Comparison of ENCODE assay signal across 9 cellular contexts in the genomic region with DNA sequence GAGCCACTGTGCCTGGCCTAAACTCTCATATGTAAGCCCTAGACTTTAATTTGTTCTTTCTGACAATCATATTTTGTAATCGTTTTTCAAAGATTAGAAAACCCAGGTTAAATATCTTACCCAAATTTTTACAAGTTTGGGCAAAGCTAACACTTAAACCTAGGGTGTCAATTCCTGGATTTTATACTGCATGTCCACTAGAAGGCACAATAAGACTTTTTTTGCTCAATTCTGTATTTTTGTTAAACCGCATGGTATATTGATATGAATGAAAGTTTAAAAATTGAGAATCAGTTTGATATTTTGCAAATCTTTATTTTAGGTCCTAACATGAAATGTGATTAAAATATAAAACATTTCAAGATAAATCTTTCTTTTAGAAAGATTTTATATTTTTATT. TPM values are rescaled to one million over a fixed set of nuclear protein-coding genes. Genes with fewer than 3 reads are reported as not detected.
DNase-seq lines count a peak whose midpoint lies in the region; ATAC-seq and TF ChIP-seq lines count a peak whose summit lies in the region.
"Had no signal": no experiment of that assay in that cellular context is flagged by ENCODE, and none has a peak within 500 bp of the region (broad histone marks: within the 10 kb centered on the region; RNA-seq: fewer than 3 reads in every experiment).

No MANE protein-coding gene starts in this region.

- TF ChIP-seq CTCF in HL-60 (IDR thresholded peaks at IDR 0.05; ENCODE audit: insufficient read depth, low read length), result peak; percentile 34
- TF ChIP-seq CTCF in fibroblast of the aortic adventitia (IDR thresholded peaks at IDR 0.05; ENCODE audit: insufficient read depth, low read length), result peak; percentile 31

- DNase-seq in ACHN (peak; percentile 51), HL-60 (ENCODE audit: low read depth in 1 of 2, low spot score in 1 of 2) (no peak), RPMI8226 (peak; percentile 36), fibroblast of the aortic adventitia (ENCODE audit: low read depth) (peak; percentile 18), OCI-M2 (lab: John Stamatoyannopoulos, UW; ENCODE audit: unreplicated experiment) (no peak), NCI-H146 treated with DMSO at 0.1 percent for 48 hours (lab: John Stamatoyannopoulos, UW; ENCODE audit: unreplicated experiment) (no peak), AG20443 (ENCODE audit: low spot score) (no peak)
- DNase-seq: stimulated activated CD4-positive, alpha-beta T cell treated with anti-CD3 and anti-CD28 coated beads, Interleukin-15, amount 100 ng/mL, for 24 hours had no signal

- no peaks in the 10 kb centered on the region for H3K27me3 ChIP-seq in HL-60 (ENCODE audit: insufficient read depth, poor library complexity, severe bottlenecking)

- in situ Hi-C loops in ACHN (cut with HindIII; ENCODE audit: low pct_ligation_motif_present, low pct_unique_long_range_greater_than_20kb, low sequenced_read_pairs), result no loop called here

- no peak for ATAC-seq in HG03280 (IDR thresholded peaks at IDR 0.05; ENCODE audit: unreplicated experiment)

- no peak overlapping the region for H3K27ac ChIP-seq in HL-60 (replicated peaks)

- H3K4me3 ChIP-seq in HL-60 (replicated peaks; ENCODE audit: insufficient read depth, low read length) (no peak overlapping the region), fibroblast of the aortic adventitia (ENCODE audit: low read depth, low read length) (no peak overlapping the region)

RNA-seq across cellular contexts. Expression of gene DYNC2I1, which starts 29.3 kb away (rescaled TPM):
- 6.1 and 34.6 TPM in 2 replicates for total RNA-seq in fibroblast of the aortic adventitia (ENCODE audit: low replicate concordance)

RNA-seq across cellular contexts. Expression of gene ESYT2, which starts 56.3 kb away (rescaled TPM):
- 69.0 and 105 TPM in 2 replicates for total RNA-seq in fibroblast of the aortic adventitia (ENCODE audit: low replicate concordance)

Comparison
In these comparisons a context has a peak if more than half of its experiments do, and no peak if none do; other contexts are left out.
1. DNase-seq: peak in ACHN (single experiment), RPMI8226 (single experiment) and fibroblast of the aortic adventitia (single experiment); none in HL-60 (0 of 2), OCI-M2 (single experiment), NCI-H146 treated with DMSO at 0.1 percent for 48 hours (single experiment) and AG20443 (single experiment).